Comparison of ENCODE assay signal across 10 cellular contexts in the genomic region with DNA sequence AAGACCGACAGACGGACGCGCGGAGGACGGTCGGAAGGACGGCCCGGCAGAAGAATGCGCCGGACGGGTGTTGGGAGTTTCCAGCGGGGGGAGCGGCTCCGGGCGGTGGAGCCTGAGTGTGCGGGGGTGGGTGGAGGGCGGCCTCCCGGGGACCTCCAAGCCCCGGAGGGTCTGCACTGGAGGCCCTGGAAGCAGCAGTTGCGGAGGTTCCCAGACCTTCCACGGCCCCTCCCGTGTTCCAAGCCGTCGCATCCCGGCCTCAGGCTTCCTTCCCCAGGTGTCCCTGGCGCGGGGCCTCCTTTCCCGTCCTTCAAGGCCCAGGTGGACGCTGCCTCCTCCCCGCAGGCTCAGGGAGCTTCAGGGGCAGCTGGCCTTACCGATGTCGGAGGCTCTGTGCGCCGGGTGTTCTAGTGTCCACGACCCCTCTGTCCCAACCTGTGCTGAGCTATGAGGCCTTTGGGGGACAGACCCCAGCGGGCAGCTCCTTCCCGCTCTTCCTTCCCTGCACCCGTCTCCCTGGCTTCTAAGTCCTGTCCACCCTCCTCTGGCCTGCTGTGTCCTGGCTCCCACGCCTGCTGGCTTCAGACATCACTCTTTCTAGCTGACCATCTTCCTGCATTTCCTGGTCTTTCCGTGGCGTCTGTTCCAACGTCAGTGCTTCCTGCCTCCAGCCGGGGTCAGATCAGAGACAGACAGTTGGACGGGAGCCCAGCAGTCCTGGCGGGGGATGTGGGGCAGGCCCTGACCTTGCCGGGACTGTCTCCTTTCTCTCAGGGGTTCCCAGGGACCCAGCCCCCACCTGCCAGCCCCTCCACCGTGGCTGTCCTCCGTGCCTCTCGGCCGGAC. TPM values are rescaled to one million over a fixed set of nuclear protein-coding genes. Genes with fewer than 3 reads are reported as not detected.
DNase-seq lines count a peak whose midpoint lies in the region; ATAC-seq, FAIRE-seq and TF ChIP-seq lines count a peak whose summit lies in the region.
"Had no signal": no experiment of that assay in that cellular context is flagged by ENCODE, and none has a peak within 500 bp of the region (broad histone marks: within the 10 kb centered on the region; RNA-seq: fewer than 3 reads in every experiment).

No MANE protein-coding gene starts in this region.

- 73% methylated on average over 36 of the region's 51 CpGs for WGBS in A549 (ENCODE audit: missing lambda C conversion rate)

- DNase-seq in A549 (ENCODE audit: low read depth in 1 of 2, low spot score in 1 of 2), result peak in 1 of 2 experiments; percentile 61
- peak; percentile 38 for DNase-seq in epithelial cell of esophagus (ENCODE audit: low read depth)
- DNase-seq in foreskin melanocyte, result no peak
- no peak for DNase-seq in ACHN
- DNase-seq: DND-41 had no signal

- H3K4me1 ChIP-seq in A549, result peaks cover 27% of the 10 kb centered on the region
- H3K4me1 ChIP-seq in mucosa of rectum (ENCODE audit: control insufficient read depth in 2 of 2, insufficient read depth in 2 of 2, low read length in 2 of 2), result peaks cover 33 to 48% of the 10 kb centered on the region in 2 donors

- H3K9ac ChIP-seq in mucosa of rectum (ENCODE audit: low read depth in 1 of 2, low read length in 2 of 2), result peak overlapping the region; percentile 79 to 93

- no peak for TF ChIP-seq CTCF in A549 (IDR thresholded peaks at IDR 0.05)
- no peak for TF ChIP-seq CTCF in epithelial cell of esophagus (IDR thresholded peaks at IDR 0.05; ENCODE audit: insufficient read depth, low read depth, low read length, missing control alignments)

- peak overlapping the region; percentile 88 for H3K4me3 ChIP-seq in A549
- H3K4me3 ChIP-seq in epithelial cell of esophagus (ENCODE audit: low read length), result no peak overlapping the region
- H3K4me3 ChIP-seq in mucosa of rectum (ENCODE audit: low read length in 2 of 2), result peak overlapping the region; percentile 82 to 87

- CTCF ChIA-PET in A549 (lab: Yijun Ruan, JAX), result interaction anchor here (0.6 to 4.9 kb wide), 7 partner anchors 9 to 149 kb away, joined by 3 to 21 read pairs (median 4); a partner anchor contains a TSS

- ATAC-seq in A549 (peak in 1 of 2 experiments; percentile 30; a peak in 3 of 6 replicates), GM21423 (IDR thresholded peaks at IDR 0.05; ENCODE audit: unreplicated experiment) (no peak), HG02973 (IDR thresholded peaks at IDR 0.05; ENCODE audit: unreplicated experiment) (no peak)

- H3K9me3 ChIP-seq in A549, result no peaks in the 10 kb centered on the region
- no peaks in the 10 kb centered on the region for H3K9me3 ChIP-seq in mucosa of rectum (ENCODE audit: control insufficient read depth in 2 of 2, low read length in 2 of 2)

- H3K27ac ChIP-seq in A549 (peak overlapping the region in 1 of 2 experiments; percentile 93; a peak in 4 of 6 replicates), mucosa of rectum (ENCODE audit: low read depth in 2 of 2, low read length in 2 of 2) (peak overlapping the region; percentile 94 to 95)
- H3K27ac ChIP-seq: SK-N-MC had no signal

- POLR2A ChIA-PET in A549 (lab: Yijun Ruan, JAX), result no interaction called here

- no peak for TF ChIP-seq EP300 in A549 (IDR thresholded peaks at IDR 0.05)

- FAIRE-seq in A549 (lab: Jason Lieb, UNC), result no peak

- H3K36me3 ChIP-seq in mucosa of rectum (ENCODE audit: control insufficient read depth in 2 of 2, insufficient read depth in 2 of 2, low read length in 2 of 2), result peaks cover 0 to 3% of the 10 kb centered on the region in 2 donors

- TF ChIP-seq POLR2A in A549 (IDR thresholded peaks at IDR 0.05; ENCODE audit: low read length), result no peak

- H3K27me3 ChIP-seq in mucosa of rectum (ENCODE audit: control insufficient read depth in 2 of 2, insufficient read depth in 2 of 2, low read length in 2 of 2), result peaks cover 3 to 20% of the 10 kb centered on the region in 2 donors

- peak overlapping the region; percentile 74 for H3K4me2 ChIP-seq in A549

- TF ChIP-seq RAD21 in A549 (conservative IDR thresholded peaks at IDR 0.05 in 1 of 2, IDR thresholded peaks at IDR 0.05 in 1 of 2), result no peak

- in situ Hi-C loops in ACHN (cut with HindIII; ENCODE audit: low pct_ligation_motif_present, low pct_unique_long_range_greater_than_20kb, low sequenced_read_pairs), result no loop called here

TF ChIP-seq in A549, 52 proteins besides CTCF, POLR2A, EP300 and RAD21 (continues in another document):
- TF ChIP-seq GATA3 (IDR thresholded peaks at IDR 0.05; ENCODE audit: borderline replicate concordance), result no peak
- TF ChIP-seq, protein P1, sequence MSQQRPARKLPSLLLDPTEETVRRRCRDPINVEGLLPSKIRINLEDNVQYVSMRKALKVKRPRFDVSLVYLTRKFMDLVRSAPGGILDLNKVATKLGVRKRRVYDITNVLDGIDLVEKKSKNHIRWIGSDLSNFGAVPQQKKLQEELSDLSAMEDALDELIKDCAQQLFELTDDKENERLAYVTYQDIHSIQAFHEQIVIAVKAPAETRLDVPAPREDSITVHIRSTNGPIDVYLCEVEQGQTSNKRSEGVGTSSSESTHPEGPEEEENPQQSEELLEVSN (IDR thresholded peaks at IDR 0.05; ENCODE audit: borderline replicate concordance, low read depth), result no peak
- TF ChIP-seq RCOR1 (IDR thresholded peaks at IDR 0.05; ENCODE audit: low read depth, low read length), result no peak
- no peak for TF ChIP-seq NR3C1 (IDR thresholded peaks at IDR 0.05)
- no peak for TF ChIP-seq ESRRA (IDR thresholded peaks at IDR 0.05; ENCODE audit: borderline replicate concordance, low read length)
- no peak for TF ChIP-seq CBX8 (IDR thresholded peaks at IDR 0.05)

TF ChIP-seq in PFSK-1, 5 proteins besides CTCF, POLR2A, EP300 and RAD21 (continues in another document):
- TF ChIP-seq TAF1 (IDR thresholded peaks at IDR 0.05; ENCODE audit: borderline replicate concordance, insufficient read depth, low read length) (peak; percentile 73; the same call in 1 of the 2 replicates), FOXP2 (optimal IDR thresholded peaks at IDR 0.05; ENCODE audit: borderline replicate concordance, extremely low read depth, extremely low read length, insufficient read depth) (no peak)

RNA-seq across cellular contexts. Expression of a gene that starts 5.6 kb away (rescaled TPM):
- polyA plus RNA-seq in A549 (2011; rRNA removed) (3.2 and 5.1 TPM in 2 replicates), A549 (2017; fragmentation: RNase III; extraction: RNeasy Plus Mini Kit Qiagen cat#74134 plus additional on column Dnase treatment) (1.3 to 1.4 TPM (median 1.3 TPM) in 3 replicates)
- polyA plus RNA-seq in A549 (2012; cell fraction: cytosol; rRNA removed), result 9.0 and 17.2 TPM in 2 replicates
- polyA plus RNA-seq in A549 (2012; cell fraction: nucleus; rRNA removed), result 17.0 and 17.5 TPM in 2 replicates
- polyA minus RNA-seq in A549 (2011; rRNA and poly(A)+ RNA removed), result 1.3 and 2.8 TPM in 2 replicates
- polyA plus RNA-seq in PFSK-1 (2012; ENCODE audit: insufficient read length, low read depth), result 94.4 TPM

RNA-seq across cellular contexts. Expression of a gene that starts 18.9 kb away (rescaled TPM):
- polyA plus RNA-seq in A549 (2011; rRNA removed) (8.7 and 9.8 TPM in 2 replicates), A549 (2017; fragmentation: RNase III; extraction: RNeasy Plus Mini Kit Qiagen cat#74134 plus additional on column Dnase treatment) (15.6 to 18.6 TPM (median 17.5 TPM) in 3 replicates)
- polyA plus RNA-seq in A549 (2012; cell fraction: cytosol; rRNA removed), result 10.9 and 17.9 TPM in 2 replicates
- 23.3 and 38.1 TPM in 2 replicates for polyA plus RNA-seq in A549 (2012; cell fraction: nucleus; rRNA removed)
- polyA minus RNA-seq in A549 (2011; rRNA and poly(A)+ RNA removed), result 7.4 and 10.4 TPM in 2 replicates
- 2.2 TPM for polyA plus RNA-seq in PFSK-1 (2012; ENCODE audit: insufficient read length, low read depth)

RNA-seq across cellular contexts. Expression of a gene that starts 41.3 kb away (rescaled TPM):
- polyA plus RNA-seq in A549 (2011; rRNA removed), result 31.8 and 33.8 TPM in 2 replicates
- polyA plus RNA-seq in A549 (2012; cell fraction: cytosol; rRNA removed), result 81.9 and 98.3 TPM in 2 replicates
- 92.5 and 112 TPM in 2 replicates for polyA plus RNA-seq in A549 (2012; cell fraction: nucleus; rRNA removed)
- 44.4 to 46.3 TPM (median 45.3 TPM) in 3 replicates for polyA plus RNA-seq in A549 (2017; fragmentation: RNase III; extraction: RNeasy Plus Mini Kit Qiagen cat#74134 plus additional on column Dnase treatment)
- 23.6 and 32.9 TPM in 2 replicates for polyA minus RNA-seq in A549 (2011; rRNA and poly(A)+ RNA removed)
- 104 TPM for polyA plus RNA-seq in PFSK-1 (2012; ENCODE audit: insufficient read length, low read depth)

RNA-seq across cellular contexts. Expression of a gene that starts 45.4 kb away (rescaled TPM):
- polyA plus RNA-seq in A549 (2011; rRNA removed) (not detected in 2 replicates), A549 (2017; fragmentation: RNase III; extraction: RNeasy Plus Mini Kit Qiagen cat#74134 plus additional on column Dnase treatment) (not detected in 3 replicates)
- not detected in 2 replicates for polyA plus RNA-seq in A549 (2012; cell fraction: cytosol; rRNA removed)
- polyA plus RNA-seq in A549 (2012; cell fraction: nucleus; rRNA removed), result not detected in 2 replicates
- not detected in 2 replicates for polyA minus RNA-seq in A549 (2011; rRNA and poly(A)+ RNA removed)
- polyA plus RNA-seq in PFSK-1 (2012; ENCODE audit: insufficient read length, low read depth), result 0.24 TPM

RNA-seq across cellular contexts. Expression of a gene that starts 55.4 kb away (rescaled TPM):
- polyA plus RNA-seq in A549 (2011; rRNA removed), result 256 and 268 TPM in 2 replicates
- polyA plus RNA-seq in A549 (2012; cell fraction: cytosol; rRNA removed), result 1,090 and 1,227 TPM in 2 replicates
- polyA plus RNA-seq in A549 (2012; cell fraction: nucleus; rRNA removed), result 1,168 and 1,626 TPM in 2 replicates
- polyA plus RNA-seq in A549 (2017; fragmentation: RNase III; extraction: RNeasy Plus Mini Kit Qiagen cat#74134 plus additional on column Dnase treatment), result 646 to 795 TPM (median 671 TPM) in 3 replicates
- 286 and 296 TPM in 2 replicates for polyA minus RNA-seq in A549 (2011; rRNA and poly(A)+ RNA removed)
- 293 TPM for polyA plus RNA-seq in PFSK-1 (2012; ENCODE audit: insufficient read length, low read depth)
